ENCODE assay signal across 17 cellular contexts in genomic region chr1:99559166-99559565, GRCh38.
DNase-seq lines count a peak whose midpoint lies in the region; ATAC-seq, FAIRE-seq and TF ChIP-seq lines count a peak whose summit lies in the region.
"Had no signal": no experiment of that assay in that cellular context is flagged by ENCODE, and none has a peak within 500 bp of the region (broad histone marks: within the 10 kb centered on the region; RNA-seq: fewer than 3 reads in every experiment).

No MANE protein-coding gene starts in this region.

- H3K4me3 ChIP-seq in A549 (no peak overlapping the region), PC-3 (ENCODE audit: low read length) (peak overlapping the region; percentile 40), hepatocyte (no peak overlapping the region), pancreas (no peak overlapping the region)
- H3K4me3 ChIP-seq: BLaER1 treated with 17β-estradiol and CSF1 and Interleukin-3, amounts not matched to agents 10 nM and 100 nM; GM23338 had no signal

- H3K36me3 ChIP-seq in PC-3 (ENCODE audit: low read depth, low read length) (no peaks in the 10 kb centered on the region), hepatocyte (replicated peaks; ENCODE audit: insufficient read depth, low read depth) (no peaks in the 10 kb centered on the region), pancreas (no peaks in the 10 kb centered on the region)
- H3K36me3 ChIP-seq: BLaER1 treated with 17β-estradiol and CSF1 and Interleukin-3, amounts not matched to agents 10 nM and 100 nM had no signal

- no peak for TF ChIP-seq RAD21 in A549 (conservative IDR thresholded peaks at IDR 0.05 in 1 of 2, IDR thresholded peaks at IDR 0.05 in 1 of 2)

- H3K27me3 ChIP-seq in PC-3 (ENCODE audit: low read length) (no peaks in the 10 kb centered on the region), hepatocyte (no peaks in the 10 kb centered on the region), pancreas (peaks cover 0 to 5% (median 0%) of the 10 kb centered on the region in 4 donors)
- H3K27me3 ChIP-seq: BLaER1 treated with 17β-estradiol and CSF1 and Interleukin-3, amounts not matched to agents 10 nM and 100 nM had no signal

- peak overlapping the region; percentile 73 for H3K9ac ChIP-seq in PC-3 (ENCODE audit: low read length)
- H3K9ac ChIP-seq: BLaER1 treated with 17β-estradiol and CSF1 and Interleukin-3, amounts not matched to agents 10 nM and 100 nM had no signal

- WGBS in A549 (ENCODE audit: missing lambda C conversion rate) = 4% methylated on average over 2 of the region's 2 CpGs
- WGBS in hepatocyte (ENCODE audit: low lambda C conversion rate, missing lambda C conversion rate) = 69% methylated on average over 2 of the region's 2 CpGs
- 11 to 14% methylated on average over 2 of the region's 2 CpGs for WGBS in pancreas, 2 donors

- POLR2A ChIA-PET in A549 (lab: Yijun Ruan, JAX) (no interaction called here), PC-3 (lab: Charles Lee; ENCODE audit: unreplicated experiment) (no interaction called here)

- intact Hi-C loops in PC-3 (cut with micrococcal nuclease) = loop anchor here (1.0 kb wide), 2 partner anchors 11 to 88 kb away; no protein-coding TSS in a partner anchor
- intact Hi-C loops in pancreas (cut with DNase I) = no loop called here

- H4K20me1 ChIP-seq in PC-3 (ENCODE audit: low read length) (no peaks in the 10 kb centered on the region), hepatocyte (ENCODE audit: insufficient read depth, poor library complexity, severe bottlenecking) (no peaks in the 10 kb centered on the region)
- H4K20me1 ChIP-seq: BLaER1 treated with 17β-estradiol and CSF1 and Interleukin-3, amounts not matched to agents 10 nM and 100 nM had no signal

- H3K27ac ChIP-seq in A549 = 0 out of 6 replicates have a peak overlapping the region, but pooled peaks of 1 of the 2 experiments have one; percentile 40
- H3K27ac ChIP-seq in PC-3 (ENCODE audit: low read length) = peak overlapping the region; percentile 96
- no peak overlapping the region for H3K27ac ChIP-seq in hepatocyte
- H3K27ac ChIP-seq in pancreas = no peak overlapping the region
- H3K27ac ChIP-seq: BLaER1 treated with 17β-estradiol and CSF1 and Interleukin-3, amounts not matched to agents 10 nM and 100 nM had no signal

- no peak for FAIRE-seq in A549 (lab: Jason Lieb, UNC)
- FAIRE-seq in pancreas (lab: Jason Lieb, UNC) = no peak
- FAIRE-seq: G401.6, GM12891, GM19239 had no signal

- DNase-seq in A549 (ENCODE audit: low read depth in 1 of 2, low spot score in 1 of 2) (no peak), PC-3 (peak; percentile 80), hepatocyte (ENCODE audit: low spot score) (no peak), pancreas (no peak), HT-29 (ENCODE audit: low spot score) (no peak), NCI-H2029 treated with DMSO at 0.1 percent for 48 hours (lab: John Stamatoyannopoulos, UW) (no peak)
- no peak for DNase-seq in activated CD8-positive, alpha-beta memory T cell treated with anti-CD3 and anti-CD28 coated beads, Interleukin-2, amount 50 U/mL, for 4 hours
- DNase-seq: 8988T; CD8-positive, alpha-beta T cell; DMS 273 treated with DMSO at 0.1 percent for 48 hours; DMS53 had no signal

- no peak for ATAC-seq in A549
- peak; percentile 72 for ATAC-seq in PC-3
- ATAC-seq in pancreas = peak; percentile 25 to 83 (median 58)
- no peak for ATAC-seq in GM19397 (IDR thresholded peaks at IDR 0.05; ENCODE audit: unreplicated experiment)
- ATAC-seq: CD8-positive, alpha-beta T cell; GM23338 had no signal

- H3K4me1 ChIP-seq in A549 (peaks cover 24% of the 10 kb centered on the region), PC-3 (ENCODE audit: insufficient read depth, low read length) (peaks cover 53% of the 10 kb centered on the region), hepatocyte (ENCODE audit: insufficient read depth) (no peaks in the 10 kb centered on the region), pancreas (no peaks in the 10 kb centered on the region)
- H3K4me1 ChIP-seq: BLaER1 treated with 17β-estradiol and CSF1 and Interleukin-3, amounts not matched to agents 10 nM and 100 nM had no signal

- H3K9me2 ChIP-seq in PC-3 (replicated peaks; ENCODE audit: low read length) (no peaks in the 10 kb centered on the region), hepatocyte (replicated peaks; ENCODE audit: insufficient read depth) (no peaks in the 10 kb centered on the region)

- CTCF ChIA-PET in A549 (lab: Yijun Ruan, JAX) (interaction anchor here (0.5 kb wide), 1 partner anchor 32 kb away, joined by 3 read pairs; no protein-coding TSS in a partner anchor), PC-3 (lab: Charles Lee) (interaction anchor here (0.7 kb wide), 1 partner anchor 26 kb away, joined by 4 read pairs; no protein-coding TSS in a partner anchor)

- H2AFZ ChIP-seq in PC-3 (ENCODE audit: low read length) (no peak overlapping the region; the same call in 1 of the 2 replicates), hepatocyte (no peak overlapping the region)
- H2AFZ ChIP-seq: GM23338 had no signal

- TF ChIP-seq CTCF in A549 (IDR thresholded peaks at IDR 0.05) (no peak), PC-3 (conservative IDR thresholded peaks at IDR 0.05; ENCODE audit: low read depth, low read length) (no peak), hepatocyte (IDR thresholded peaks at IDR 0.05; ENCODE audit: poor library complexity) (no peak), pancreas (IDR thresholded peaks at IDR 0.05) (no peak)

- H3K79me2 ChIP-seq in PC-3 (ENCODE audit: low read length) (no peaks in the 10 kb centered on the region), hepatocyte (no peaks in the 10 kb centered on the region)

- H3F3A ChIP-seq in PC-3 (ENCODE audit: low read length, unreplicated experiment) = peaks cover 8% of the 10 kb centered on the region

- no peaks in the 10 kb centered on the region for H3K9me3 ChIP-seq in A549
- no peaks in the 10 kb centered on the region for H3K9me3 ChIP-seq in PC-3 (ENCODE audit: low read length)
- no peaks in the 10 kb centered on the region for H3K9me3 ChIP-seq in hepatocyte (ENCODE audit: low read depth)
- no peaks in the 10 kb centered on the region for H3K9me3 ChIP-seq in pancreas

- TF ChIP-seq POLR2A in A549 (IDR thresholded peaks at IDR 0.05; ENCODE audit: low read length) = no peak

- BruUV-seq in PC-3 (replicated peaks; lab: Mats Ljungman, UMichigan) = no TSS peak

- peak overlapping the region; percentile 47 for H3K4me2 ChIP-seq in A549
- H3K4me2 ChIP-seq in PC-3 (ENCODE audit: low read length) = peak overlapping the region; percentile 65
- H3K4me2 ChIP-seq in hepatocyte = peak overlapping the region; percentile 9
- H3K4me2 ChIP-seq: BLaER1 treated with 17β-estradiol and CSF1 and Interleukin-3, amounts not matched to agents 10 nM and 100 nM; GM23338 had no signal

- TF ChIP-seq EP300 in A549 (IDR thresholded peaks at IDR 0.05) = no peak

TF ChIP-seq in A549, 52 proteins besides CTCF, POLR2A, EP300 and RAD21:
- TF ChIP-seq FOSB (CRISPR knock-in tag; IDR thresholded peaks at IDR 0.05) (no peak), KDM5A (IDR thresholded peaks at IDR 0.05) (no peak)

Comparison
In these comparisons a context has a peak if more than half of its experiments do, and no peak if none do; other contexts are left out.
1. ATAC-seq: peak in PC-3 (single experiment) and pancreas (4 of 4); none in A549 (0 of 2) and GM19397 (single experiment).
2. H3K4me2 ChIP-seq: peak in every context shown above with its lines; median percentile 65 in PC-3; 47 in A549; 9 in hepatocyte.